ENCODE assay signal across 8 cellular contexts in genomic region chr6:105992315-105992961, GRCh38.
DNase-seq lines count a peak whose midpoint lies in the region; ATAC-seq, FAIRE-seq and TF ChIP-seq lines count a peak whose summit lies in the region.

No MANE protein-coding gene starts in this region.

- no peaks in the 10 kb centered on the region for H3K36me3 ChIP-seq in BE2C
- no peaks in the 10 kb centered on the region for H3K36me3 ChIP-seq in mesenchymal stem cell (ENCODE audit: control insufficient read depth in 1 of 2, insufficient read depth in 2 of 2, low read depth in 1 of 2, low read length in 2 of 2)

- peak overlapping the region; percentile 11 to 89 for H3K18ac ChIP-seq in mesenchymal stem cell (ENCODE audit: low read depth in 1 of 2, low read length in 2 of 2)

- peaks cover 71% of the 10 kb centered on the region for H3K27me3 Mint-ChIP-seq in activated CD8-positive, alpha-beta T cell treated with anti-CD3 and anti-CD28 coated beads for 36 hours

- H3K4me1 Mint-ChIP-seq in activated CD8-positive, alpha-beta T cell treated with anti-CD3 and anti-CD28 coated beads for 36 hours (ENCODE audit: low read depth): peaks cover 16% of the 10 kb centered on the region

- no peak for TF ChIP-seq CTCF in BE2C (IDR thresholded peaks at IDR 0.05; ENCODE audit: low read depth, low read length)
- TF ChIP-seq CTCF in activated CD8-positive, alpha-beta T cell treated with anti-CD3 and anti-CD28 coated beads for 36 hours (IDR thresholded peaks at IDR 0.05): no peak

- intact Hi-C loops in activated CD8-positive, alpha-beta T cell treated with anti-CD3 and anti-CD28 coated beads for 36 hours (cut with micrococcal nuclease): loop anchor here (5.0 kb wide), 2 partner anchors 105 to 230 kb away; no protein-coding TSS in a partner anchor

- no peaks in the 10 kb centered on the region for H3K9me3 ChIP-seq in BE2C
- H3K9me3 ChIP-seq in mesenchymal stem cell (ENCODE audit: control insufficient read depth, low read length): no peaks in the 10 kb centered on the region

- H2AK5ac ChIP-seq in mesenchymal stem cell (ENCODE audit: low read length, severe bottlenecking): no peak overlapping the region

- H3K79me1 ChIP-seq in mesenchymal stem cell (replicated peaks; ENCODE audit: low read length, poor library complexity, severe bottlenecking): no peaks in the 10 kb centered on the region

- WGBS in mesenchymal stem cell: 7% methylated on average over 29 of the region's 34 CpGs

- no peak overlapping the region for H3K14ac ChIP-seq in mesenchymal stem cell (ENCODE audit: low read length in 2 of 2)

- H3K4me2 ChIP-seq in mesenchymal stem cell (ENCODE audit: low read length, poor library complexity, severe bottlenecking): peak overlapping the region; percentile 84

- no peak overlapping the region for H4K91ac ChIP-seq in mesenchymal stem cell (ENCODE audit: low read length)

- H3K36me3 Mint-ChIP-seq in activated CD8-positive, alpha-beta T cell treated with anti-CD3 and anti-CD28 coated beads for 36 hours (ENCODE audit: low read depth): no peaks in the 10 kb centered on the region

- H2BK12ac ChIP-seq in mesenchymal stem cell (ENCODE audit: low read length in 2 of 2): peak overlapping the region; percentile 9 to 11

- H2BK5ac ChIP-seq in mesenchymal stem cell (ENCODE audit: low read depth, low read length, poor library complexity, severe bottlenecking): no peak overlapping the region

- H4K8ac ChIP-seq in mesenchymal stem cell (ENCODE audit: low read length): peak overlapping the region; percentile 1

- H2AFZ ChIP-seq in mesenchymal stem cell (ENCODE audit: low read depth, low read length): peak overlapping the region; percentile 95

- peak overlapping the region; percentile 81 for H3K27ac Mint-ChIP-seq in activated CD8-positive, alpha-beta T cell treated with anti-CD3 and anti-CD28 coated beads for 36 hours

- peak overlapping the region; percentile 88 for H3K9ac ChIP-seq in mesenchymal stem cell (ENCODE audit: low read length)

- H3K4me3 Mint-ChIP-seq in activated CD8-positive, alpha-beta T cell treated with anti-CD3 and anti-CD28 coated beads for 36 hours: peak overlapping the region; percentile 82

- ATAC-seq in HG03378 (IDR thresholded peaks at IDR 0.05; ENCODE audit: unreplicated experiment): peak; percentile 74
- peak; percentile 88 for ATAC-seq in activated CD8-positive, alpha-beta T cell treated with anti-CD3 and anti-CD28 coated beads for 36 hours

- H2BK15ac ChIP-seq in mesenchymal stem cell (ENCODE audit: low read depth, poor library complexity, severe bottlenecking): peak overlapping the region; percentile 1

- FAIRE-seq in GM19239 (lab: Jason Lieb, UNC): peak; percentile 98

- no peak overlapping the region for H3K27ac ChIP-seq in mesenchymal stem cell (ENCODE audit: low read length, poor library complexity, severe bottlenecking)

- H3K4me3 ChIP-seq in BE2C (ENCODE audit: low read depth, low read length): peak overlapping the region; percentile 91
- peak overlapping the region; percentile 58 to 88 for H3K4me3 ChIP-seq in mesenchymal stem cell (ENCODE audit: insufficient read depth in 1 of 2, low read depth in 1 of 2, low read length in 2 of 2)

- peak overlapping the region in 1 of 2 experiments; percentile 71 for H3K4ac ChIP-seq in mesenchymal stem cell (ENCODE audit: low read depth in 1 of 2, low read length in 2 of 2)

- H3K4me1 ChIP-seq in BE2C: no peaks in the 10 kb centered on the region
- peaks cover 15% of the 10 kb centered on the region for H3K4me1 ChIP-seq in mesenchymal stem cell (ENCODE audit: control insufficient read depth, insufficient read depth, low read depth, low read length)

- peaks cover 42% of the 10 kb centered on the region for H3K27me3 ChIP-seq in BE2C
- peaks cover 0 to 36% of the 10 kb centered on the region in 2 experiments for H3K27me3 ChIP-seq in mesenchymal stem cell (ENCODE audit: control insufficient read depth in 1 of 2, insufficient read depth in 1 of 2, low read length in 2 of 2)

- CTCF ChIA-PET in activated CD8-positive, alpha-beta T cell treated with anti-CD3 and anti-CD28 coated beads for 36 hours (lab: Charles Lee): interaction anchor here (1.0 to 4.6 kb wide), 13 partner anchors 10 to 308 kb away, joined by 3 to 33 read pairs (median 4); partner anchors contain the start of gene PRDM1

- DNase-seq in BE2C: peak; percentile 84
- peak; percentile 74 for DNase-seq in GM19239 (ENCODE audit: insufficient read length, low spot score)
- peak; percentile 66 for DNase-seq in NCI-H526 treated with DMSO at 0.1 percent for 48 hours (lab: John Stamatoyannopoulos, UW)
- peak; percentile 88 for DNase-seq in activated CD8-positive, alpha-beta T cell treated with anti-CD3 and anti-CD28 coated beads for 36 hours
- DNase-seq in effector CD8-positive, alpha-beta T cell (lab: John Stamatoyannopoulos, UW): peak; percentile 69
- peak; percentile 81 for DNase-seq in mesenchymal stem cell
- peak; percentile 66 for DNase-seq in stimulated activated CD8-positive, alpha-beta memory T cell treated with anti-CD3 and anti-CD28 coated beads, Interleukin-12 subunit alpha, Interleukin-12 subunit beta, amount 100 ng/mL, for 24 hours (ENCODE audit: extremely low read depth)

- POLR2A ChIA-PET in activated CD8-positive, alpha-beta T cell treated with anti-CD3 and anti-CD28 coated beads for 36 hours (lab: Charles Lee): interaction anchor here (0.9 to 4.0 kb wide), 6 partner anchors 8 to 542 kb away, joined by 3 to 31 read pairs (median 4); no protein-coding TSS in a partner anchor

- H2BK120ac ChIP-seq in mesenchymal stem cell (ENCODE audit: low read depth, low read length): peak overlapping the region; percentile 56

- no peaks in the 10 kb centered on the region for H3K9me3 Mint-ChIP-seq in activated CD8-positive, alpha-beta T cell treated with anti-CD3 and anti-CD28 coated beads for 36 hours

- no peak overlapping the region for H3K23ac ChIP-seq in mesenchymal stem cell (ENCODE audit: low read length in 2 of 2)
